ENCODE assay signal across 19 cellular contexts in the genomic region with DNA sequence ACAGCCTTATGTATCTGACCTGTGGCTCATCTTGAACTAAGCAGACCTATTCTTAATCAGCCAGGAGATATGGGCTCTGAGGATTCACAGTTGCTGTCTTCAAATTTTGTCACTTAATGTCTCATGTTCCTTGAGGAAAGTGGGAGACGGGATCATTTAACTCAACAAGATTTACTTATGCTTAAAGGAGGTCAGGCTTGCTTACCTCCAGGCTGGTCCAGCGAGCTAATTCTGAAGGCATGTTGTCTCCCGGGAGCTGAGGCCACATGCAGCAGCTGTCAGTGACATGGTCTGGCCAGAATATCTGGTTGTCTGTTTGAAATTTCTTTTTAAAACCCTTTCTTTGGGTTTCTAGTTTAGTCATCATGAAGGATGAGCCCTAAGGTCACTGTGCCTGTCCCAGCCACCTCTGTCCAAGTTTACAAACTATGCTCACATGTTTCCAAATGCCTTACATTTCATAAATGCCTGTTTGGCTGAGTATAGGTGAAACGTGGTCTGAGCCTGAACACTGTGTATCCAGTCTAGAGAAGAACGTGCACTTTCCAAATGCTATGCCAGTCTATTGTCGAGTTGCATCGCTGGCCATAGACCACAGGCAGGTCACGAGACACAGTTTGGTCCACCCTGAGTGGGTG. TPM values are rescaled to one million over a fixed set of nuclear protein-coding genes. Genes with fewer than 3 reads are reported as not detected.
DNase-seq lines count a peak whose midpoint lies in the region; ATAC-seq and TF ChIP-seq lines count a peak whose summit lies in the region.
"Had no signal": no experiment of that assay in that cellular context is flagged by ENCODE, and none has a peak within 500 bp of the region (broad histone marks: within the 10 kb centered on the region; RNA-seq: fewer than 3 reads in every experiment).

No MANE protein-coding gene starts in this region.

- H3K9me3 ChIP-seq in adrenal gland (replicated peaks in 1 of 3): no peaks in the 10 kb centered on the region
- H3K9me3 ChIP-seq in heart right ventricle: peaks cover 0 to 6% (median 0%) of the 10 kb centered on the region in 11 donors
- no peaks in the 10 kb centered on the region for H3K9me3 ChIP-seq in sigmoid colon
- no peaks in the 10 kb centered on the region for H3K9me3 ChIP-seq in Karpas-422 (ENCODE audit: low read length)
- H3K9me3 ChIP-seq: Caco-2, lower lobe of right lung had no signal

- H3K79me2 ChIP-seq in Karpas-422 (ENCODE audit: low read length): no peaks in the 10 kb centered on the region

- no peak overlapping the region for H3K4me2 ChIP-seq in Karpas-422 (ENCODE audit: low read depth, low read length, poor library complexity, severe bottlenecking)

- ATAC-seq in heart right ventricle: peak; percentile 37 to 99 (median 58)
- no peak for ATAC-seq in HG02884 (IDR thresholded peaks at IDR 0.05; ENCODE audit: unreplicated experiment)
- ATAC-seq: lower lobe of right lung, natural killer cell had no signal

- DNase-seq in GM03348 (ENCODE audit: low spot score): peak; percentile 30
- DNase-seq in adrenal gland: peak in 5 of 7 donors; percentile 20 to 61 (median 32)
- no peak for DNase-seq in heart right ventricle
- DNase-seq in sigmoid colon: no peak
- DNase-seq in activated CD4-positive, alpha-beta T cell treated with anti-CD3 and anti-CD28 coated beads, Interleukin-2, amount 50 U/mL, for 4 hours: no peak
- DNase-seq in Karpas-422: no peak
- no peak for DNase-seq in activated effector memory CD4-positive, alpha-beta T cell treated with Interleukin-2 at 50 U/mL for 16 hours
- DNase-seq: activated CD8-positive, alpha-beta memory T cell treated with anti-CD3 and anti-CD28 coated beads, Interleukin-2, amount 50 U/mL, for 48 hours; activated naive CD4-positive, alpha-beta T cell; Caco-2; dorsolateral prefrontal cortex; H7; lower lobe of right lung; natural killer cell; NCI-H1694; T-helper 9 cell had no signal

- H4K20me1 ChIP-seq in Karpas-422 (ENCODE audit: insufficient read depth, low read depth, low read length): no peaks in the 10 kb centered on the region

- H3K36me3 ChIP-seq in adrenal gland (replicated peaks in 1 of 2): no peaks in the 10 kb centered on the region
- H3K36me3 ChIP-seq in heart right ventricle: no peaks in the 10 kb centered on the region
- no peaks in the 10 kb centered on the region for H3K36me3 ChIP-seq in sigmoid colon
- H3K36me3 ChIP-seq in Karpas-422 (ENCODE audit: insufficient read depth, low read length): no peaks in the 10 kb centered on the region
- H3K36me3 ChIP-seq: lower lobe of right lung had no signal

- no peak for TF ChIP-seq EP300 in sigmoid colon (IDR thresholded peaks at IDR 0.05)

- TF ChIP-seq CTCF in adrenal gland (IDR thresholded peaks at IDR 0.05) (no peak), heart right ventricle (IDR thresholded peaks at IDR 0.05) (no peak), sigmoid colon (IDR thresholded peaks at IDR 0.05) (no peak)

- H3K4me3 ChIP-seq in adrenal gland (no peak overlapping the region), heart right ventricle (no peak overlapping the region), sigmoid colon (no peak overlapping the region), Karpas-422 (ENCODE audit: low read length) (no peak overlapping the region)
- H3K4me3 ChIP-seq: dorsolateral prefrontal cortex, lower lobe of right lung had no signal

- no peaks in the 10 kb centered on the region for H3K9me2 ChIP-seq in Karpas-422 (replicated peaks; ENCODE audit: insufficient read depth, low read length)

- H3K4me1 ChIP-seq in adrenal gland (replicated peaks in 1 of 2) (peaks cover 12 to 25% of the 10 kb centered on the region in 2 donors), heart right ventricle (peaks cover 0 to 20% (median 9%) of the 10 kb centered on the region in 9 donors), sigmoid colon (peaks cover 0 to 20% (median 12%) of the 10 kb centered on the region in 4 donors), Karpas-422 (ENCODE audit: low read length) (no peaks in the 10 kb centered on the region)
- H3K4me1 ChIP-seq: Caco-2, lower lobe of right lung had no signal

- H2AFZ ChIP-seq in Karpas-422 (ENCODE audit: low read length): no peak overlapping the region

- intact Hi-C loops in adrenal gland (cut with DNase I): no loop called here
- intact Hi-C loops in heart right ventricle (cut with DNase I): no loop called here
- intact Hi-C loops in sigmoid colon (cut with DNase I): no loop called here

- no peaks in the 10 kb centered on the region for H3K27me3 ChIP-seq in adrenal gland
- no peaks in the 10 kb centered on the region for H3K27me3 ChIP-seq in heart right ventricle
- no peaks in the 10 kb centered on the region for H3K27me3 ChIP-seq in sigmoid colon
- H3K27me3 ChIP-seq in Karpas-422 (ENCODE audit: low read length): no peaks in the 10 kb centered on the region
- H3K27me3 ChIP-seq: dorsolateral prefrontal cortex had no signal

- no peak overlapping the region for H3K9ac ChIP-seq in Karpas-422 (ENCODE audit: low read length)

- WGBS in adrenal gland, 4 donors: 46 to 51% (median 49%) methylated on average over 8 of the region's 8 CpGs
- 48 to 54% methylated on average over 8 of the region's 8 CpGs for WGBS in heart right ventricle, 2 donors
- WGBS in sigmoid colon, 2 donors: 86 to 91% methylated on average over 8 of the region's 8 CpGs

- TF ChIP-seq POLR2A in adrenal gland (IDR thresholded peaks at IDR 0.05) (no peak), sigmoid colon (IDR thresholded peaks at IDR 0.05) (no peak)

- H3K27ac ChIP-seq in adrenal gland (peak overlapping the region in 4 of 5 donors; percentile 43 to 73 (median 56)), heart right ventricle (peak overlapping the region in 4 of 10 donors; percentile 37 to 66 (median 41)), sigmoid colon (peak overlapping the region in 3 of 4 donors; percentile 13 to 84 (median 43)), Karpas-422 (ENCODE audit: low read length) (no peak overlapping the region)
- H3K27ac ChIP-seq: dorsolateral prefrontal cortex, lower lobe of right lung had no signal

RNA-seq across cellular contexts. Expression of gene LRTM1, which starts 26.8 kb away (rescaled TPM):
- total RNA-seq in adrenal gland (not detected), heart right ventricle (not detected), sigmoid colon (not detected)
- polyA plus RNA-seq in adrenal gland (under 1 TPM in 1 of 3 donors, not detected in 2; 0.16 TPM), heart right ventricle (not detected), sigmoid colon (not detected)
- total RNA-seq in Karpas-422 (2014; rRNA removed; shearing (Covaris generic); ENCODE audit: low replicate concordance): not detected in 2 replicates
- total RNA-seq: Caco-2, H7, lower lobe of right lung, MCF 10A, natural killer cell, renal cortical epithelial cell had no signal

Comparison
In these comparisons a context has a peak if more than half of its experiments do, and no peak if none do; other contexts are left out.
1. DNase-seq: peak in GM03348 (single experiment) and adrenal gland (5 of 7); none in heart right ventricle (0 of 2), sigmoid colon (single experiment), activated CD4-positive, alpha-beta T cell treated with anti-CD3 and anti-CD28 coated beads, Interleukin-2, amount 50 U/mL, for 4 hours (0 of 2), Karpas-422 (single experiment) and activated effector memory CD4-positive, alpha-beta T cell treated with Interleukin-2 at 50 U/mL for 16 hours (single experiment).